ENCODE assay signal across 8 cellular contexts in the genomic region with DNA sequence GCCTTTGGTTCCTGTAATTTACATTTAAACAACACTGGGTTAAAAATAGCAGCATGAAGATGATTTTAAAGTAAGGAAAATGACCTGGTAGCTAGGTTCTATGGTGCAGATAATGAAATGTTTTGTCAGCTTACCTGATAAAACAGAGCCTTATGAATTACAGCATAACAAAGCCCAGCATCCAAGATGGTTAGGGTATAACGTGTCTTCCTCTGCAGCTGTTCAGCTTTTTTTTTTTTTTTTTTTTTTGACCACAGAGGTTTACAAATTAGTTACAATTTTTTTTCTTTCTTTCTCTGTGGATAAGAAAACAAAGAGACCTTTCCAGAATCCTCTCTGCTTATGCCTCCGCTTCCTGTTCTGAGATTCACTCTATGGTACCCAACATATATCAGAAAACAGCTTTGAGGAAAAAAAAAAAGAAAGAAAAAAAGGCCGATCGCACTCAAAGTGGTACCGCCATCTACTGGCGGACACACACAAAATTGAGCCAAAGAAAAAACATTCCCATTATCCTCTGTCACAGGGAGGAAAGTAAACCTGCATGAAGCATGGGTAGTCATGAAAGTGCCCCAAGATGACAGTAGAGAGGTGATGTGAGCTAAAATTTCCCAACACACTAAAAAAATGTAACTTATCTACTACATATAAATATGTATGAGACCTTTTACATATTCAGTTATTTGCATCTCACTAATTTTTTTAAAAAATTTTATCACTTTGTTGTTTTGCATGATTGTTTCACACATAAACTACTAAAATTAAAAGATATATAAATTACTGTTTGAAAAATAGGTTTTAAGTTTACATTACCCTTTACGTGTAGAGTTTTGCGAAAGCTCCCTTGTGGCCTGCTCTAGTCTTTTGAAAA. TPM values are rescaled to one million over a fixed set of nuclear protein-coding genes. Genes with fewer than 3 reads are reported as not detected.
A peak's percentile ranks its signal among the peaks of the same experiment; 100 is the strongest.
DNase-seq lines count a peak whose midpoint lies in the region; ATAC-seq, FAIRE-seq and TF ChIP-seq lines count a peak whose summit lies in the region.

Gene SCN3A (minus strand): TSS at position 362 of the 871 bp plus-strand sequence. CDS start 27,656 bp downstream, outside the sequence.

- peak; percentile 75 for TF ChIP-seq CTCF in fibroblast of the aortic adventitia (IDR thresholded peaks at IDR 0.05; ENCODE audit: insufficient read depth, low read length)
- TF ChIP-seq CTCF in pancreas (IDR thresholded peaks at IDR 0.05), result peak in 3 of 4 donors; percentile 26 to 49 (median 48)

- no peak within 1 kb of the TSS for H3K27ac ChIP-seq in pancreas

- FAIRE-seq in pancreas (lab: Jason Lieb, UNC), result peak; percentile 41

- peak; percentile 38 to 86 (median 74) for ATAC-seq in pancreas

- H3K4me3 ChIP-seq in fibroblast of the aortic adventitia (ENCODE audit: low read depth, low read length) (peak within 1 kb of the TSS; percentile 54), pancreas (no peak within 1 kb of the TSS)

- DNase-seq in A172 (ENCODE audit: low spot score), result peak; percentile 52
- DNase-seq in GM04503 (ENCODE audit: low read depth), result peak; percentile 6
- DNase-seq in HEK293T (ENCODE audit: extremely low spot score), result peak; percentile 46
- DNase-seq in NCI-H1048 (lab: John Stamatoyannopoulos, UW), result peak; percentile 47
- DNase-seq in SK-N-DZ (ENCODE audit: low spot score), result peak; percentile 81
- DNase-seq in fibroblast of the aortic adventitia (ENCODE audit: low read depth), result peak; percentile 76
- peak in 3 of 6 donors; percentile 4 to 28 (median 15) for DNase-seq in pancreas
- DNase-seq in NK-92 treated with Interleukin-12 subunit alpha and Interleukin-12 subunit beta, amount 100 ng/mL, for 24 hours (lab: John Stamatoyannopoulos, UW), result no peak

- POLR2A ChIA-PET in HEK293T (lab: Yijun Ruan, JAX), result no interaction called here

- CTCF ChIA-PET in HEK293T (lab: Yijun Ruan, JAX), result interaction anchor here (0.6 to 2.6 kb wide), 10 partner anchors 13 to 211 kb away, joined by 3 to 59 read pairs (median 4); no protein-coding TSS in a partner anchor

- intact Hi-C loops in pancreas (cut with DNase I), result loop anchor here in 2 of 3 donors (10.0 kb wide), 1 partner anchor 189 kb away; no protein-coding TSS in a partner anchor

- H3K27me3 ChIP-seq in pancreas, result no peaks in the 10 kb centered on the region

- WGBS in pancreas, 2 donors, result 20 to 23% methylated on average over 8 of the region's 8 CpGs

- no peaks in the 10 kb centered on the region for H3K36me3 ChIP-seq in pancreas

- H3K4me1 ChIP-seq in pancreas, result no peaks in the 10 kb centered on the region

- H3K9me3 ChIP-seq in pancreas, result no peaks in the 10 kb centered on the region

TF ChIP-seq in HEK293T, 16 proteins besides CTCF, POLR2A, EP300 and RAD21:
- no peak for TF ChIP-seq ELF4 (IDR thresholded peaks at IDR 0.05)
- no peak for TF ChIP-seq BHLHE40 (IDR thresholded peaks at IDR 0.05; ENCODE audit: borderline replicate concordance)
- TF ChIP-seq ZNF384 (IDR thresholded peaks at IDR 0.05), result peak; percentile 98
TF ChIP-seq in HEK293T: peak in this region for 1.

RNA-seq across cellular contexts. Expression of gene SCN3A, which starts in this region (rescaled TPM):
- total RNA-seq in A172 (2014; rRNA removed; shearing (Covaris generic)), result 0.38 TPM in 1 of 2 replicates, not detected in the other
- polyA plus RNA-seq in SK-N-DZ (2014; cell fraction: cytosol; rRNA removed), result 4.7 and 5.2 TPM in 2 replicates
- polyA plus RNA-seq in SK-N-DZ (2014; cell fraction: nucleus; rRNA removed), result 7.3 and 8.4 TPM in 2 replicates
- total RNA-seq in fibroblast of the aortic adventitia (ENCODE audit: low replicate concordance) (3.1 and 102 TPM in 2 replicates), pancreas (1 to 10 TPM in 2 of 6 donors, under 1 TPM in 4; 0.08 to 1.2 (median 0.38) TPM)
- polyA plus RNA-seq in pancreas, result under 1 TPM; 0.19 to 0.82 TPM

Comparison
In these comparisons a context has a peak if more than half of its experiments do, and no peak if none do; other contexts are left out.
1. Peak in DNase-seq in A172; RNA of the gene not detected or under 1 TPM.